Comparison of ENCODE assay signal across 1 cellular context in genomic region chr2:119680457-119681195, GRCh38.
TF ChIP-seq lines count a peak whose summit lies in the region.

No MANE protein-coding gene starts in this region.

TF ChIP-seq in GM12878, 131 proteins besides CTCF, POLR2A, EP300 and RAD21 (continued from another document):
- TF ChIP-seq ATF3 (IDR thresholded peaks at IDR 0.05; ENCODE audit: borderline replicate concordance, extremely low read depth, low read depth, low read length) (no peak), CEBPZ (IDR thresholded peaks at IDR 0.05; ENCODE audit: low read depth, low read length) (no peak), ZNF622 (IDR thresholded peaks at IDR 0.05) (no peak), MLLT1 (IDR thresholded peaks at IDR 0.05) (no peak)
